In the genomic region with DNA sequence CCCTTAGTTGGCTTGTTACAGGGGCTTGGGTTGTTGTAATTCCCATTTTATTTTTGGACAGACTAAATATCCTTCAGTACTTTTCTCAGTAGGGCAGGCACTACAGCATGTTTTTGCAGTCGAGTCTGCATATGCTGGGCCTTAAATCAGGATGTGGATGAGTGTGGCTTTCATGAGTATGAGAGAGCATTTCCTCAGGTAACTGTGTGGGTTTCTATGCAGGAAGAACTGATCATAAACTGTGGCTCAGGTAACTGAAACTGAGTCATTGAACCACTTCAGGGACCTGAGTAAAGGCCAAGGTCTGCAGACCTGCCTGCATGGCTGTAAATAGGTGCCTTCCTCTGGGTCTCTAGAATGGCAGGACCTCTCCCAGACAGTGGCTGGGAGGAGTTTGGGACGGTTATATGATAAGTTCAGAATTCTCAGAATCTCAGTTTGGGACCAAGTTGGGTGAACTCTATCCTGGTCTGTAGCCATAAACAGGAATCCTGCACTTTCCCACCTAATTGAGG, we compare ENCODE assay signal across 20 cellular contexts.
"Had no signal": no experiment of that assay in that cellular context is flagged by ENCODE, and none has a peak within 500 bp of the region (broad histone marks: within the 10 kb centered on the region; RNA-seq: fewer than 3 reads in every experiment).

No MANE protein-coding gene starts in this region.

- H3K4me3 Mint-ChIP-seq: activated B cell treated with CpG ODN at 0.5 μM for 24 hours; activated CD4-positive, alpha-beta memory T cell treated with anti-CD3 and anti-CD28 coated beads for 36 hours; activated CD8-positive, alpha-beta memory T cell treated with anti-CD3 and anti-CD28 coated beads, Interleukin-2, amount 10 ng/mL, durations not matched to agents 7 days and 5 days; naive B cell; stimulated activated naive B cell treated with anti-CD40 and anti-IgM and Interleukin-4, amounts not matched to agents 10 μg/mL and 1 μg/mL and 100 μg/mL, for 72 hours; T-helper 1 cell treated with Interleukin-12 subunit alpha and Interleukin-12 subunit beta and Interleukin-4 antibody, amounts not matched to agents 30 μg/mL and 1 μg/mL, for 36 hours had no signal

- H3K27me3 ChIP-seq: breast epithelium, sigmoid colon, vagina had no signal

- H3K9me3 Mint-ChIP-seq: activated CD4-positive, alpha-beta memory T cell treated with anti-CD3 and anti-CD28 coated beads for 36 hours; stimulated activated naive B cell treated with anti-CD40 and anti-IgM and Interleukin-4, amounts not matched to agents 10 μg/mL and 1 μg/mL and 100 μg/mL, for 72 hours had no signal

- H3K36me3 Mint-ChIP-seq: activated CD4-positive, alpha-beta memory T cell treated with anti-CD3 and anti-CD28 coated beads for 36 hours; activated CD8-positive, alpha-beta memory T cell treated with anti-CD3 and anti-CD28 coated beads, Interleukin-2, amount 10 ng/mL, durations not matched to agents 7 days and 5 days; naive B cell; stimulated activated naive B cell treated with anti-CD40 and anti-IgM and Interleukin-4, amounts not matched to agents 10 μg/mL and 1 μg/mL and 100 μg/mL, for 72 hours had no signal

- H3K4me2 ChIP-seq: smooth muscle cell had no signal

- DNase-seq: activated B cell treated with CpG ODN at 0.5 μM for 24 hours; activated CD4-positive, alpha-beta memory T cell treated with anti-CD3 and anti-CD28 coated beads for 36 hours; activated CD8-positive, alpha-beta memory T cell treated with anti-CD3 and anti-CD28 coated beads, Interleukin-2, amount 10 ng/mL, durations not matched to agents 7 days and 5 days; activated T-cell treated with anti-CD3 and anti-CD28 coated beads for 4 hours; amniotic stem cell; cerebellar nuclear complex; lower lobe of right lung; naive B cell; retina; sigmoid colon; stimulated activated CD4-positive, alpha-beta T cell treated with anti-CD3 and anti-CD28 coated beads, Interleukin-15, amount 100 ng/mL, for 24 hours; stimulated activated naive B cell treated with anti-CD40 and anti-IgM and Interleukin-4, amounts not matched to agents 10 μg/mL and 1 μg/mL and 100 μg/mL, for 72 hours; trophoblast cell had no signal

- H3K27me3 Mint-ChIP-seq: activated B cell treated with CpG ODN at 0.5 μM for 24 hours; activated CD4-positive, alpha-beta memory T cell treated with anti-CD3 and anti-CD28 coated beads for 36 hours; activated CD8-positive, alpha-beta memory T cell treated with anti-CD3 and anti-CD28 coated beads, Interleukin-2, amount 10 ng/mL, durations not matched to agents 7 days and 5 days; stimulated activated naive B cell treated with anti-CD40 and anti-IgM and Interleukin-4, amounts not matched to agents 10 μg/mL and 1 μg/mL and 100 μg/mL, for 72 hours had no signal

- H3K4me3 ChIP-seq: breast epithelium, lower lobe of right lung, sigmoid colon, smooth muscle cell, vagina had no signal

- FAIRE-seq: keratinocyte had no signal

- ATAC-seq: activated CD8-positive, alpha-beta memory T cell treated with anti-CD3 and anti-CD28 coated beads, Interleukin-2, amount 10 ng/mL, durations not matched to agents 7 days and 5 days; left lobe of liver; lower lobe of right lung; stimulated activated naive B cell treated with anti-CD40 and anti-IgM and Interleukin-4, amounts not matched to agents 10 μg/mL and 1 μg/mL and 100 μg/mL, for 72 hours had no signal

- H3K27ac ChIP-seq: breast epithelium, epithelial cell of prostate, lower lobe of right lung, sigmoid colon, vagina had no signal

- H3K27ac Mint-ChIP-seq: activated B cell treated with CpG ODN at 0.5 μM for 24 hours; activated CD4-positive, alpha-beta memory T cell treated with anti-CD3 and anti-CD28 coated beads for 36 hours; activated CD8-positive, alpha-beta memory T cell treated with anti-CD3 and anti-CD28 coated beads, Interleukin-2, amount 10 ng/mL, durations not matched to agents 7 days and 5 days; stimulated activated naive B cell treated with anti-CD40 and anti-IgM and Interleukin-4, amounts not matched to agents 10 μg/mL and 1 μg/mL and 100 μg/mL, for 72 hours; T-helper 1 cell treated with Interleukin-12 subunit alpha and Interleukin-12 subunit beta and Interleukin-4 antibody, amounts not matched to agents 30 μg/mL and 1 μg/mL, for 36 hours had no signal

- H3K36me3 ChIP-seq: breast epithelium, lower lobe of right lung, sigmoid colon, vagina had no signal

- H3K9me3 ChIP-seq: breast epithelium, lower lobe of right lung, sigmoid colon, vagina had no signal

- H3K4me1 Mint-ChIP-seq: naive B cell had no signal

- H3K4me1 ChIP-seq: breast epithelium, lower lobe of right lung, sigmoid colon, vagina had no signal
